Comparison of ENCODE assay signal across 15 cellular contexts in genomic region chr17:7311110-7311698, GRCh38. TPM values are rescaled to one million over a fixed set of nuclear protein-coding genes. Genes with fewer than 3 reads are reported as not detected.
DNase-seq lines count a peak whose midpoint lies in the region; ATAC-seq and TF ChIP-seq lines count a peak whose summit lies in the region.
"Had no signal": no experiment of that assay in that cellular context is flagged by ENCODE, and none has a peak within 500 bp of the region (broad histone marks: within the 10 kb centered on the region; RNA-seq: fewer than 3 reads in every experiment).

No MANE protein-coding gene starts in this region.

- peaks cover 62% of the 10 kb centered on the region for H3K4me1 ChIP-seq in CD4-positive, alpha-beta memory T cell (ENCODE audit: insufficient read depth, low read length)
- peaks cover 31 to 67% of the 10 kb centered on the region in 2 experiments for H3K4me1 ChIP-seq in HCT116 (ENCODE audit: control insufficient read depth in 1 of 2, insufficient read depth in 2 of 2, low read length in 2 of 2)

- H3K9me2 ChIP-seq in HCT116 (ENCODE audit: insufficient read depth): no peaks in the 10 kb centered on the region

- TF ChIP-seq CTCF in HCT116 (IDR thresholded peaks at IDR 0.05 in 2 of 3, conservative IDR thresholded peaks at IDR 0.05 in 1 of 3; ENCODE audit: borderline replicate concordance in 1 of 3, insufficient read depth in 1 of 3, low read depth in 2 of 3, low read length in 2 of 3): no peak
- no peak for TF ChIP-seq CTCF in nephron progenitor cell (IDR thresholded peaks at IDR 0.05)

- H4K20me1 ChIP-seq in HCT116 (ENCODE audit: insufficient read depth): peaks cover 36% of the 10 kb centered on the region

- RAD21 ChIA-PET in HCT116 (lab: Charles Lee; ENCODE audit: low non-redundant PET in 1 of 2, low total read pairs in 2 of 2, uncharacterized antibody in 2 of 2, unreplicated experiment in 2 of 2): no interaction called here

- CTCF ChIA-PET in CD4-positive, alpha-beta memory T cell (lab: Charles Lee; ENCODE audit: partially characterized antibody): interaction anchor here (1.2 to 1.6 kb wide), 3 partner anchors 10 to 24 kb away, joined by 5 to 6 read pairs (median 5); partner anchors contain the start of gene ACAP1
- CTCF ChIA-PET in HCT116 (lab: Charles Lee): no interaction called here

- no peak for DNase-seq in CD4-positive, alpha-beta memory T cell
- DNase-seq in HCT116 (ENCODE audit: low read depth, low spot score): no peak
- no peak for DNase-seq in activated naive CD8-positive, alpha-beta T cell treated with anti-CD3 and anti-CD28 coated beads, Interleukin-2, amount 10 ng/mL, durations not matched to agents 7 days and 5 days
- no peak for DNase-seq in nephron progenitor cell
- DNase-seq in NCI-H2081 treated with DMSO at 0.1 percent for 48 hours (lab: John Stamatoyannopoulos, UW): no peak
- no peak for DNase-seq in NCI-H2107 treated with DMSO at 0.1 percent for 48 hours (lab: John Stamatoyannopoulos, UW; ENCODE audit: unreplicated experiment)
- no peak for DNase-seq in OCI-M1 (lab: John Stamatoyannopoulos, UW)
- DNase-seq: activated CD4-positive, alpha-beta T cell treated with anti-CD3 and anti-CD28 coated beads, Interleukin-2, amount 50 U/mL, for 4 hours; DMS79; effector CD8-positive, alpha-beta T cell; head of caudate nucleus; left ventricle myocardium inferior; stimulated activated CD4-positive, alpha-beta T cell treated with anti-CD3 and anti-CD28 coated beads, Interleukin-4, amount 100 ng/mL, for 4 hours; substantia nigra had no signal

- H3K4me2 ChIP-seq in HCT116 (ENCODE audit: low read length): peak overlapping the region; percentile 88; the same call in 1 of the 2 replicates

- no peak for TF ChIP-seq POLR2A in HCT116 (IDR thresholded peaks at IDR 0.05; ENCODE audit: borderline replicate concordance, extremely low read depth, insufficient read depth, insufficient read length)

- H3K9me3 Mint-ChIP-seq in CD4-positive, alpha-beta memory T cell: peaks cover 0 to 7% (median 0%) of the 10 kb centered on the region in 8 donors
- H3K9me3 Mint-ChIP-seq in activated naive CD8-positive, alpha-beta T cell treated with anti-CD3 and anti-CD28 coated beads, Interleukin-2, amount 10 ng/mL, durations not matched to agents 7 days and 5 days: no peaks in the 10 kb centered on the region
- H3K9me3 Mint-ChIP-seq in nephron progenitor cell: no peaks in the 10 kb centered on the region

- H3K4me3 Mint-ChIP-seq in CD4-positive, alpha-beta memory T cell: peak overlapping the region in 4 of 8 donors; percentile 48 to 96 (median 84)
- H3K4me3 Mint-ChIP-seq in activated naive CD8-positive, alpha-beta T cell treated with anti-CD3 and anti-CD28 coated beads, Interleukin-2, amount 10 ng/mL, durations not matched to agents 7 days and 5 days: no peak overlapping the region
- H3K4me3 Mint-ChIP-seq in nephron progenitor cell: peak overlapping the region; percentile 94

- peaks cover 49 to 74% of the 10 kb centered on the region in 2 donors for H3K36me3 Mint-ChIP-seq in CD4-positive, alpha-beta memory T cell
- H3K36me3 Mint-ChIP-seq in activated naive CD8-positive, alpha-beta T cell treated with anti-CD3 and anti-CD28 coated beads, Interleukin-2, amount 10 ng/mL, durations not matched to agents 7 days and 5 days: peaks cover 28% of the 10 kb centered on the region
- H3K36me3 Mint-ChIP-seq in nephron progenitor cell (ENCODE audit: low read depth): peaks cover 45% of the 10 kb centered on the region

- no peak overlapping the region for H3K4me3 ChIP-seq in CD4-positive, alpha-beta memory T cell (ENCODE audit: low read length in 2 of 2)
- H3K4me3 ChIP-seq in HCT116 (replicated peaks in 1 of 2; ENCODE audit: low read depth in 1 of 2, low read length in 2 of 2): no peak overlapping the region
- H3K4me3 ChIP-seq: left ventricle myocardium inferior had no signal

- H3K27ac ChIP-seq in CD4-positive, alpha-beta memory T cell (ENCODE audit: low read depth, low read length): peak overlapping the region; percentile 100
- peak overlapping the region; percentile 17; the same call in 1 of the 2 replicates for H3K27ac ChIP-seq in HCT116 (ENCODE audit: low read depth, low read length)
- H3K27ac ChIP-seq: parathyroid adenoma had no signal

- H2AFZ ChIP-seq in HCT116 (ENCODE audit: low read depth, low read length, poor library complexity, severe bottlenecking): no peak overlapping the region
- H2AFZ ChIP-seq: parathyroid adenoma had no signal

- H3K79me2 ChIP-seq in HCT116 (ENCODE audit: insufficient read depth, low read length): peaks cover 74% of the 10 kb centered on the region

- peak overlapping the region; percentile 97 to 100 (median 99) for H3K27ac Mint-ChIP-seq in CD4-positive, alpha-beta memory T cell
- H3K27ac Mint-ChIP-seq in activated naive CD8-positive, alpha-beta T cell treated with anti-CD3 and anti-CD28 coated beads, Interleukin-2, amount 10 ng/mL, durations not matched to agents 7 days and 5 days: peak overlapping the region; percentile 98
- peak overlapping the region; percentile 92 for H3K27ac Mint-ChIP-seq in nephron progenitor cell

- peaks cover 40 to 84% (median 60%) of the 10 kb centered on the region in 4 donors for H3K4me1 Mint-ChIP-seq in CD4-positive, alpha-beta memory T cell
- peaks cover 45% of the 10 kb centered on the region for H3K4me1 Mint-ChIP-seq in activated naive CD8-positive, alpha-beta T cell treated with anti-CD3 and anti-CD28 coated beads, Interleukin-2, amount 10 ng/mL, durations not matched to agents 7 days and 5 days
- H3K4me1 Mint-ChIP-seq in nephron progenitor cell: peaks cover 59% of the 10 kb centered on the region

- peaks cover 0 to 4% of the 10 kb centered on the region in 2 donors for H3K27me3 Mint-ChIP-seq in CD4-positive, alpha-beta memory T cell
- H3K27me3 Mint-ChIP-seq in activated naive CD8-positive, alpha-beta T cell treated with anti-CD3 and anti-CD28 coated beads, Interleukin-2, amount 10 ng/mL, durations not matched to agents 7 days and 5 days: no peaks in the 10 kb centered on the region
- no peaks in the 10 kb centered on the region for H3K27me3 Mint-ChIP-seq in nephron progenitor cell (ENCODE audit: low read depth, poor library complexity)

- POLR2A ChIA-PET in CD4-positive, alpha-beta memory T cell (lab: Charles Lee; ENCODE audit: partially characterized antibody): interaction anchor here (0.5 to 9.3 kb wide), 10 partner anchors 10 to 845 kb away, joined by 3 to 187 read pairs (median 8); partner anchors contain the start of genes ACAP1, GABARAP and NEURL4
- POLR2A ChIA-PET in HCT116 (lab: Charles Lee): no interaction called here
- POLR2A ChIA-PET in activated naive CD8-positive, alpha-beta T cell treated with anti-CD3 and anti-CD28 coated beads, Interleukin-2, amount 10 ng/mL, durations not matched to agents 7 days and 5 days (lab: Charles Lee): interaction anchor here (0.7 to 4.3 kb wide), 4 partner anchors 18 to 253 kb away, joined by 4 to 34 read pairs (median 4); partner anchors contain the start of genes ACAP1 and NEURL4

- no peaks in the 10 kb centered on the region for H3K9me3 ChIP-seq in CD4-positive, alpha-beta memory T cell (ENCODE audit: control insufficient read depth in 1 of 2, low read length in 2 of 2)
- no peaks in the 10 kb centered on the region for H3K9me3 ChIP-seq in HCT116 (ENCODE audit: control insufficient read depth in 1 of 2, insufficient read depth in 1 of 2, low read depth in 1 of 2, low read length in 2 of 2)
- H3K9me3 ChIP-seq: left ventricle myocardium inferior had no signal

- intact Hi-C loops in CD4-positive, alpha-beta memory T cell (cut with micrococcal nuclease): no loop called here
- intact Hi-C loops in HCT116 (cut with micrococcal nuclease): no loop called here

- no peaks in the 10 kb centered on the region for H3K27me3 ChIP-seq in CD4-positive, alpha-beta memory T cell (ENCODE audit: insufficient read depth, low read length)
- H3K27me3 ChIP-seq in HCT116 (ENCODE audit: insufficient read depth, low read length): no peaks in the 10 kb centered on the region

- ATAC-seq in HCT116: no peak
- no peak for ATAC-seq in activated naive CD8-positive, alpha-beta T cell treated with anti-CD3 and anti-CD28 coated beads, Interleukin-2, amount 10 ng/mL, durations not matched to agents 7 days and 5 days (ENCODE audit: low read depth)

- TF ChIP-seq RAD21 in HCT116 (IDR thresholded peaks at IDR 0.05; ENCODE audit: low read depth): no peak

- no peak overlapping the region for H3K9ac ChIP-seq in HCT116 (ENCODE audit: low read length)
- H3K9ac ChIP-seq: parathyroid adenoma had no signal

- H3K36me3 ChIP-seq in CD4-positive, alpha-beta memory T cell (ENCODE audit: insufficient read depth, low read length): peaks cover 49% of the 10 kb centered on the region
- peaks cover 30 to 46% of the 10 kb centered on the region in 2 experiments for H3K36me3 ChIP-seq in HCT116 (ENCODE audit: control insufficient read depth in 1 of 2, insufficient read depth in 2 of 2, low read length in 2 of 2)

- BruUV-seq in HCT116 (replicated peaks; lab: Mats Ljungman, UMichigan): no TSS peak

RNA-seq across cellular contexts. Expression of gene EIF5A, which starts 3.8 kb away (rescaled TPM):
- 100 to 1,000 TPM; 240 to 244 TPM for total RNA-seq in CD4-positive, alpha-beta memory T cell
- 100 to 1,000 TPM; 230 to 850 TPM for polyA plus RNA-seq in CD4-positive, alpha-beta memory T cell
- 1,139 TPM for total RNA-seq in HCT116 (2021; ENCODE audit: unreplicated experiment)
- 996 and 1,140 TPM in 2 replicates for polyA plus RNA-seq in HCT116 (2012)
- 100 to 1,000 TPM; 420 to 451 TPM for total RNA-seq in activated naive CD8-positive, alpha-beta T cell treated with anti-CD3 and anti-CD28 coated beads, Interleukin-2, amount 10 ng/mL, durations not matched to agents 7 days and 5 days

RNA-seq across cellular contexts. Expression of gene GPS2, which starts 4.0 kb away (rescaled TPM):
- total RNA-seq in CD4-positive, alpha-beta memory T cell: 100 to 1,000 TPM; 127 to 132 TPM
- 100 to 1,000 TPM; 101 to 120 TPM for polyA plus RNA-seq in CD4-positive, alpha-beta memory T cell
- total RNA-seq in HCT116 (2021; ENCODE audit: unreplicated experiment): 61.3 TPM
- 83.5 and 89.3 TPM in 2 replicates for polyA plus RNA-seq in HCT116 (2012)
- 10 to 100 TPM; 97.1 to 98.5 TPM for total RNA-seq in activated naive CD8-positive, alpha-beta T cell treated with anti-CD3 and anti-CD28 coated beads, Interleukin-2, amount 10 ng/mL, durations not matched to agents 7 days and 5 days

RNA-seq across cellular contexts. Expression of gene YBX2, which starts 16.8 kb away (rescaled TPM):
- under 1 TPM; 0.26 to 0.39 TPM for total RNA-seq in CD4-positive, alpha-beta memory T cell
- not detected for polyA plus RNA-seq in CD4-positive, alpha-beta memory T cell
- total RNA-seq in HCT116 (2021; ENCODE audit: unreplicated experiment): 2.3 TPM
- polyA plus RNA-seq in HCT116 (2012): 1.00 and 2.1 TPM in 2 replicates
- total RNA-seq in activated naive CD8-positive, alpha-beta T cell treated with anti-CD3 and anti-CD28 coated beads, Interleukin-2, amount 10 ng/mL, durations not matched to agents 7 days and 5 days: 1 to 10 TPM in 1 of 2 experiments, under 1 TPM in 1; 0.37 to 1.2 TPM

RNA-seq across cellular contexts. Expression of gene NEURL4, which starts 17.9 kb away (rescaled TPM):
- 10 to 100 TPM; 73.8 to 81.6 TPM for total RNA-seq in CD4-positive, alpha-beta memory T cell
- polyA plus RNA-seq in CD4-positive, alpha-beta memory T cell: 1 to 10 TPM in 1 of 2 donors, under 1 TPM in 1; 0.97 to 2.4 TPM
- total RNA-seq in HCT116 (2021; ENCODE audit: unreplicated experiment): 56.9 TPM
- 33.9 and 34.0 TPM in 2 replicates for polyA plus RNA-seq in HCT116 (2012)
- total RNA-seq in activated naive CD8-positive, alpha-beta T cell treated with anti-CD3 and anti-CD28 coated beads, Interleukin-2, amount 10 ng/mL, durations not matched to agents 7 days and 5 days: 10 to 100 TPM; 53.4 to 58.6 TPM

RNA-seq across cellular contexts. Expression of gene ACAP1, which starts 25.1 kb away (rescaled TPM):
- 100 to 1,000 TPM; 507 to 516 TPM for total RNA-seq in CD4-positive, alpha-beta memory T cell
- 100 to 1,000 TPM; 261 to 264 TPM for polyA plus RNA-seq in CD4-positive, alpha-beta memory T cell
- total RNA-seq in HCT116 (2021; ENCODE audit: unreplicated experiment): 8.8 TPM
- polyA plus RNA-seq in HCT116 (2012): 22.2 and 28.1 TPM in 2 replicates
- 100 to 1,000 TPM; 710 to 756 TPM for total RNA-seq in activated naive CD8-positive, alpha-beta T cell treated with anti-CD3 and anti-CD28 coated beads, Interleukin-2, amount 10 ng/mL, durations not matched to agents 7 days and 5 days
